Comparison of ENCODE assay signal across 15 cellular contexts in genomic region chr9:37969130-37969529, GRCh38.
DNase-seq lines count a peak whose midpoint lies in the region; FAIRE-seq and TF ChIP-seq lines count a peak whose summit lies in the region.
"Had no signal": no experiment of that assay in that cellular context is flagged by ENCODE, and none has a peak within 500 bp of the region (broad histone marks: within the 10 kb centered on the region; RNA-seq: fewer than 3 reads in every experiment).

No MANE protein-coding gene starts in this region.

- no peak for TF ChIP-seq CTCF in RWPE1 (conservative IDR thresholded peaks at IDR 0.05; ENCODE audit: low read depth)

- CTCF ChIA-PET in RWPE1 (lab: Yijun Ruan, JAX): no interaction called here

- POLR2A ChIA-PET in RWPE1 (lab: Yijun Ruan, JAX; ENCODE audit: low non-redundant PET): no interaction called here

- H3K27ac ChIP-seq in RWPE1: peak overlapping the region; percentile 78
- H3K27ac ChIP-seq: foreskin keratinocyte, lower lobe of right lung, parathyroid adenoma had no signal

- DNase-seq in CD1c-positive myeloid dendritic cell (ENCODE audit: extremely low spot score) (peak; percentile 60), RWPE1 (ENCODE audit: low spot score) (no peak), erythroblast (lab: John Stamatoyannopoulos, UW) (peak; percentile 63 to 80), mucosa of gallbladder (ENCODE audit: low spot score) (peak; percentile 91), urothelium cell line (ENCODE audit: low spot score) (no peak), GM12892 (ENCODE audit: insufficient read length) (no peak)
- no peak for DNase-seq in activated CD8-positive, alpha-beta memory T cell treated with anti-CD3 and anti-CD28 coated beads, Interleukin-2, amount 50 U/mL, for 4 hours
- no peak for DNase-seq in activated CD4-positive, alpha-beta T cell treated with anti-CD3 and anti-CD28 coated beads, Interleukin-2, amount 50 U/mL, for 1 hour
- DNase-seq: activated T-cell treated with anti-CD3 and anti-CD28 coated beads, Interleukin-2, amount 50 U/mL, for 48 hours; BE2C; foreskin keratinocyte; lower lobe of right lung; NCI-H2029 had no signal

- TF ChIP-seq POLR2A in erythroblast (IDR thresholded peaks at IDR 0.05; ENCODE audit: low read length) (no peak), GM12892 (IDR thresholded peaks at IDR 0.05; ENCODE audit: low read depth, low read length) (no peak)

- FAIRE-seq in urothelium cell line (lab: Jason Lieb, UNC) (no peak), GM12892 (lab: Jason Lieb, UNC) (no peak)
- FAIRE-seq: bronchial epithelial cell had no signal

Comparison
In these comparisons a context has a peak if more than half of its experiments do, and no peak if none do; other contexts are left out.
1. DNase-seq: peak in CD1c-positive myeloid dendritic cell (single experiment), erythroblast (2 of 2) and mucosa of gallbladder (single experiment); none in RWPE1 (single experiment), activated CD8-positive, alpha-beta memory T cell treated with anti-CD3 and anti-CD28 coated beads, Interleukin-2, amount 50 U/mL, for 4 hours (single experiment), urothelium cell line (single experiment), GM12892 (single experiment) and activated CD4-positive, alpha-beta T cell treated with anti-CD3 and anti-CD28 coated beads, Interleukin-2, amount 50 U/mL, for 1 hour (single experiment).